In genomic region chr6:101918476-101918875, GRCh38 we compare ENCODE assay signal across 23 cellular contexts.
A peak's percentile ranks its signal among the peaks of the same experiment; 100 is the strongest.
DNase-seq lines count a peak whose midpoint lies in the region; ATAC-seq, FAIRE-seq and TF ChIP-seq lines count a peak whose summit lies in the region.
"Had no signal": no experiment of that assay in that cellular context is flagged by ENCODE, and none has a peak within 500 bp of the region (broad histone marks: within the 10 kb centered on the region; RNA-seq: fewer than 3 reads in every experiment).

No MANE protein-coding gene starts in this region.

- H3K4me2 ChIP-seq in smooth muscle cell (peak overlapping the region; percentile 36), MM.1S (ENCODE audit: low read depth, low read length) (no peak overlapping the region)
- H3K4me2 ChIP-seq: BLaER1 treated with 17β-estradiol and CSF1 and Interleukin-3, amounts not matched to agents 10 nM and 100 nM had no signal

- DNase-seq in EH (ENCODE audit: low read depth), result peak; percentile 27
- peak; percentile 66 for DNase-seq in SK-N-MC (ENCODE audit: low read depth, low spot score)
- peak; percentile 15 for DNase-seq in choroid plexus epithelial cell (ENCODE audit: low read depth)
- no peak for DNase-seq in smooth muscle cell (lab: John Stamatoyannopoulos, UW; ENCODE audit: unreplicated experiment)
- no peak for DNase-seq in MM.1S
- DNase-seq in small intestine, result no peak
- DNase-seq in activated CD4-positive, alpha-beta T cell treated with anti-CD3 and anti-CD28 coated beads, Interleukin-2, amount 10 ng/mL, durations not matched to agents 24 days and 14 days, result no peak
- DNase-seq: AML-193; BE2C; Calu3; CD4-positive, alpha-beta memory T cell; COR-L47; DMS53; DMS79 treated with DMSO at 0.1 percent for 48 hours; GOT3; HFFc6 had no signal

- no peaks in the 10 kb centered on the region for H3K9me3 ChIP-seq in SK-N-MC (ENCODE audit: low read depth, low read length)
- H3K9me3 ChIP-seq in smooth muscle cell (replicated peaks; ENCODE audit: low read depth), result no peaks in the 10 kb centered on the region
- no peaks in the 10 kb centered on the region for H3K9me3 ChIP-seq in MM.1S (replicated peaks; ENCODE audit: insufficient read depth, low read length)
- H3K9me3 ChIP-seq in small intestine (ENCODE audit: control insufficient read depth, low read depth), result no peaks in the 10 kb centered on the region
- H3K9me3 ChIP-seq: BE2C; BLaER1 treated with 17β-estradiol and CSF1 and Interleukin-3, amounts not matched to agents 10 nM and 100 nM; HAP-1 had no signal

- no peak for FAIRE-seq in small intestine (lab: Jason Lieb, UNC)
- FAIRE-seq: G401.6, GM12892, GM19239, H54 had no signal

- H4K20me1 ChIP-seq in smooth muscle cell (ENCODE audit: low read depth), result no peaks in the 10 kb centered on the region
- H4K20me1 ChIP-seq in MM.1S (ENCODE audit: insufficient read depth, low read length), result no peaks in the 10 kb centered on the region
- H4K20me1 ChIP-seq: BLaER1 treated with 17β-estradiol and CSF1 and Interleukin-3, amounts not matched to agents 10 nM and 100 nM had no signal

- H3K36me3 Mint-ChIP-seq in activated CD4-positive, alpha-beta T cell treated with anti-CD3 and anti-CD28 coated beads, Interleukin-2, amount 10 ng/mL, durations not matched to agents 24 days and 14 days (ENCODE audit: low read depth), result no peaks in the 10 kb centered on the region
- H3K36me3 Mint-ChIP-seq: CD4-positive, alpha-beta memory T cell had no signal

- H3K27ac ChIP-seq in SK-N-MC (peak overlapping the region; percentile 97), smooth muscle cell (ENCODE audit: low read depth) (no peak overlapping the region), MM.1S (ENCODE audit: low read length) (no peak overlapping the region), small intestine (ENCODE audit: low read depth in 1 of 2, low read length in 1 of 2) (no peak overlapping the region)
- H3K27ac ChIP-seq: BLaER1 treated with 17β-estradiol and CSF1 and Interleukin-3, amounts not matched to agents 10 nM and 100 nM had no signal

- H3K9ac ChIP-seq in SK-N-MC (ENCODE audit: insufficient read length) (peak overlapping the region; percentile 43), smooth muscle cell (ENCODE audit: low read depth) (no peak overlapping the region), MM.1S (ENCODE audit: low read length) (no peak overlapping the region)
- H3K9ac ChIP-seq: BLaER1 treated with 17β-estradiol and CSF1 and Interleukin-3, amounts not matched to agents 10 nM and 100 nM had no signal

- H3K4me3 ChIP-seq in SK-N-MC (peak overlapping the region; percentile 4; the same call in 1 of the 2 replicates), choroid plexus epithelial cell (ENCODE audit: low read depth, low read length) (no peak overlapping the region), smooth muscle cell (no peak overlapping the region), MM.1S (ENCODE audit: low read length) (no peak overlapping the region), small intestine (ENCODE audit: low read depth in 1 of 2, low read length in 2 of 2) (no peak overlapping the region)
- H3K4me3 ChIP-seq: BLaER1 treated with 17β-estradiol and CSF1 and Interleukin-3, amounts not matched to agents 10 nM and 100 nM; HAP-1 had no signal

- H3F3A ChIP-seq in smooth muscle cell (ENCODE audit: low read depth) (no peaks in the 10 kb centered on the region), MM.1S (ENCODE audit: insufficient read depth, low read length) (no peaks in the 10 kb centered on the region)

- 51% methylated on average over 2 of the region's 2 CpGs for WGBS in smooth muscle cell (ENCODE audit: low lambda C conversion rate)
- WGBS in small intestine, 3 donors, result 53 to 82% (median 72%) methylated on average over 2 of the region's 2 CpGs

- H3K27me3 ChIP-seq in smooth muscle cell (ENCODE audit: low read depth) (no peaks in the 10 kb centered on the region), MM.1S (replicated peaks; ENCODE audit: insufficient read depth, low read length) (no peaks in the 10 kb centered on the region), small intestine (ENCODE audit: control insufficient read depth in 2 of 2, insufficient read depth in 2 of 2, low read length in 2 of 2) (no peaks in the 10 kb centered on the region)
- H3K27me3 ChIP-seq: BE2C; BLaER1 treated with 17β-estradiol and CSF1 and Interleukin-3, amounts not matched to agents 10 nM and 100 nM had no signal

- no peaks in the 10 kb centered on the region for H3K4me1 Mint-ChIP-seq in activated CD4-positive, alpha-beta T cell treated with anti-CD3 and anti-CD28 coated beads, Interleukin-2, amount 10 ng/mL, durations not matched to agents 24 days and 14 days
- H3K4me1 Mint-ChIP-seq: CD4-positive, alpha-beta memory T cell had no signal

- H3K27me3 Mint-ChIP-seq in activated CD4-positive, alpha-beta T cell treated with anti-CD3 and anti-CD28 coated beads, Interleukin-2, amount 10 ng/mL, durations not matched to agents 24 days and 14 days, result no peaks in the 10 kb centered on the region
- H3K27me3 Mint-ChIP-seq: CD4-positive, alpha-beta memory T cell had no signal

- no peaks in the 10 kb centered on the region for H3K9me3 Mint-ChIP-seq in activated CD4-positive, alpha-beta T cell treated with anti-CD3 and anti-CD28 coated beads, Interleukin-2, amount 10 ng/mL, durations not matched to agents 24 days and 14 days
- H3K9me3 Mint-ChIP-seq: HFFc6 had no signal

- H3K4me3 Mint-ChIP-seq in activated CD4-positive, alpha-beta T cell treated with anti-CD3 and anti-CD28 coated beads, Interleukin-2, amount 10 ng/mL, durations not matched to agents 24 days and 14 days, result no peak overlapping the region
- H3K4me3 Mint-ChIP-seq: CD4-positive, alpha-beta memory T cell; HFFc6 had no signal

- H3K4me1 ChIP-seq in smooth muscle cell (ENCODE audit: low read depth), result peaks cover 5% of the 10 kb centered on the region
- no peaks in the 10 kb centered on the region for H3K4me1 ChIP-seq in MM.1S (ENCODE audit: low read length)
- H3K4me1 ChIP-seq in small intestine (ENCODE audit: control insufficient read depth in 2 of 2, insufficient read depth in 1 of 2, low read depth in 1 of 2, low read length in 1 of 2), result no peaks in the 10 kb centered on the region
- H3K4me1 ChIP-seq: BLaER1 treated with 17β-estradiol and CSF1 and Interleukin-3, amounts not matched to agents 10 nM and 100 nM; HAP-1 had no signal

- no peaks in the 10 kb centered on the region for H3K36me3 ChIP-seq in SK-N-MC (ENCODE audit: insufficient read depth, low read length)
- H3K36me3 ChIP-seq in smooth muscle cell (ENCODE audit: low read depth), result no peaks in the 10 kb centered on the region
- no peaks in the 10 kb centered on the region for H3K36me3 ChIP-seq in MM.1S (replicated peaks; ENCODE audit: insufficient read depth, low read length)
- no peaks in the 10 kb centered on the region for H3K36me3 ChIP-seq in small intestine (ENCODE audit: control insufficient read depth in 2 of 2, insufficient read depth in 2 of 2, low read length in 2 of 2)
- H3K36me3 ChIP-seq: BE2C; BLaER1 treated with 17β-estradiol and CSF1 and Interleukin-3, amounts not matched to agents 10 nM and 100 nM; HAP-1 had no signal

- no peak for TF ChIP-seq CTCF in choroid plexus epithelial cell (conservative IDR thresholded peaks at IDR 0.05; ENCODE audit: low read depth, low read length)
- TF ChIP-seq CTCF in smooth muscle cell (IDR thresholded peaks at IDR 0.05; ENCODE audit: borderline replicate concordance, insufficient read depth, poor library complexity, severe bottlenecking), result no peak
- no peak for TF ChIP-seq CTCF in MM.1S (IDR thresholded peaks at IDR 0.05; ENCODE audit: low read length)

- H3K79me2 ChIP-seq in smooth muscle cell (ENCODE audit: low read depth), result no peaks in the 10 kb centered on the region
- H3K79me2 ChIP-seq in MM.1S (ENCODE audit: low read length), result no peaks in the 10 kb centered on the region

- no peak for ATAC-seq in GM18505 (IDR thresholded peaks at IDR 0.05; ENCODE audit: unreplicated experiment)

- no peaks in the 10 kb centered on the region for H3K9me2 ChIP-seq in MM.1S (replicated peaks; ENCODE audit: insufficient read depth, low read length)

- TF ChIP-seq POLR2A in GM18505 (IDR thresholded peaks at IDR 0.05; ENCODE audit: borderline replicate concordance, extremely low read depth, insufficient read depth, insufficient read length), result no peak

- intact Hi-C loops in activated CD4-positive, alpha-beta T cell treated with anti-CD3 and anti-CD28 coated beads, Interleukin-2, amount 10 ng/mL, durations not matched to agents 24 days and 14 days (cut with micrococcal nuclease), result no loop called here

- H2AFZ ChIP-seq in smooth muscle cell (ENCODE audit: low read depth) (no peak overlapping the region), MM.1S (ENCODE audit: low read length) (no peak overlapping the region)

- no peak overlapping the region for H3K27ac Mint-ChIP-seq in activated CD4-positive, alpha-beta T cell treated with anti-CD3 and anti-CD28 coated beads, Interleukin-2, amount 10 ng/mL, durations not matched to agents 24 days and 14 days
- H3K27ac Mint-ChIP-seq: CD4-positive, alpha-beta memory T cell; HFFc6 had no signal

Comparison
In these comparisons a context has a peak if more than half of its experiments do, and no peak if none do; other contexts are left out.
1. DNase-seq: peak in EH (single experiment), SK-N-MC (single experiment) and choroid plexus epithelial cell (single experiment); none in smooth muscle cell (single experiment), MM.1S (single experiment), small intestine (single experiment) and activated CD4-positive, alpha-beta T cell treated with anti-CD3 and anti-CD28 coated beads, Interleukin-2, amount 10 ng/mL, durations not matched to agents 24 days and 14 days (single experiment).